10 cellular contexts compared by ENCODE assay signal in the genomic region with DNA sequence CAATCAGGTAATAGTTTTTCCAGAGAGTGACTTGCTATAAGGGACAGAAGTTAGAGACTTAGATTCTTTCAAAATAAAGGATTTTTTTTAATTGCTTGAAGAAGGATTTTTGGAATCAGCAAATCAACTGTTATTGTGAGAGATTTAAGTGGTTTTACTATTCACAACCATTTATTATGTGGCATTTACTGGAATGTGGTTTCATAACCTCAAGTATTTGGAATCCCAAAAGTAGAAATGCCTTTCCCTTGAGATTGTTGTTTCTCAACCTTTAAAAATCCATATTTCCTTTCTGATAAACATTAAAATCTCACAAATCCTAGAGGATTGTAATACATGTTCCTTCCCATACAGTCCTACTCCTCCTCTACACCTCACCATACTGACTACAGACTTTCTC. TPM values are rescaled to one million over a fixed set of nuclear protein-coding genes. Genes with fewer than 3 reads are reported as not detected.
DNase-seq lines count a peak whose midpoint lies in the region; ATAC-seq and TF ChIP-seq lines count a peak whose summit lies in the region.
"Had no signal": no experiment of that assay in that cellular context is flagged by ENCODE, and none has a peak within 500 bp of the region (broad histone marks: within the 10 kb centered on the region; RNA-seq: fewer than 3 reads in every experiment).

No MANE protein-coding gene starts in this region.

- H3K36me3 Mint-ChIP-seq in HFFc6 (ENCODE audit: low read depth): peaks cover 42% of the 10 kb centered on the region

- peak overlapping the region; percentile 68 for H3K4me3 ChIP-seq in adipocyte (ENCODE audit: low read length)
- no peak overlapping the region for H3K4me3 ChIP-seq in left lung

- peak overlapping the region; percentile 54 to 100 for H3K27ac ChIP-seq in left lung

- H3K4me1 Mint-ChIP-seq in HFFc6 (ENCODE audit: low read depth): peaks cover 66% of the 10 kb centered on the region

- no peaks in the 10 kb centered on the region for H3K27me3 ChIP-seq in adipocyte (replicated peaks; ENCODE audit: control insufficient read depth, insufficient read depth, low read length)
- no peaks in the 10 kb centered on the region for H3K27me3 ChIP-seq in left lung

- no peak for TF ChIP-seq CTCF in HFFc6 (IDR thresholded peaks at IDR 0.05)
- no peak for TF ChIP-seq CTCF in left lung (IDR thresholded peaks at IDR 0.05)

- no peak for ATAC-seq in left lung

- peaks cover 6% of the 10 kb centered on the region for H3K27me3 Mint-ChIP-seq in HFFc6 (ENCODE audit: insufficient read depth)

- no peaks in the 10 kb centered on the region for H3K9me3 Mint-ChIP-seq in HFFc6

- H3K4me3 Mint-ChIP-seq in HFFc6: peak overlapping the region; percentile 60

- H3K4me1 ChIP-seq in adipocyte (ENCODE audit: control insufficient read depth, insufficient read depth, low read length) (peaks cover 56% of the 10 kb centered on the region), left lung (peaks cover 28 to 88% of the 10 kb centered on the region in 2 donors)

- H3K27ac Mint-ChIP-seq in HFFc6: peak overlapping the region; percentile 57; the same call in 1 of the 2 replicates

- peak; percentile 57 for DNase-seq in AG08395 (ENCODE audit: low spot score)
- DNase-seq in HFFc6: peak; percentile 35
- peak; percentile 79 for DNase-seq in adipocyte (ENCODE audit: low read depth)
- DNase-seq in left lung: no peak
- no peak for DNase-seq in Kasumi-1 (lab: John Stamatoyannopoulos, UW)
- no peak for DNase-seq in DMS153 treated with DMSO at 0.1 percent for 48 hours (lab: John Stamatoyannopoulos, UW; ENCODE audit: unreplicated experiment)
- DNase-seq in NCI-H187 (lab: John Stamatoyannopoulos, UW): no peak
- DNase-seq in LoVo (ENCODE audit: low spot score): no peak
- DNase-seq: DMS 273 treated with DMSO at 0.1 percent for 48 hours, NCI-H1092 had no signal

- intact Hi-C loops in left lung (cut with DNase I): no loop called here

- H3K9me3 ChIP-seq in adipocyte (ENCODE audit: control insufficient read depth, low read length) (no peaks in the 10 kb centered on the region), left lung (no peaks in the 10 kb centered on the region)

- H3K36me3 ChIP-seq in adipocyte (ENCODE audit: control insufficient read depth, insufficient read depth, low read length, severe bottlenecking) (peaks cover 15% of the 10 kb centered on the region), left lung (peaks cover 0 to 13% of the 10 kb centered on the region in 2 donors)

- peak overlapping the region; percentile 59 for H3K9ac ChIP-seq in adipocyte (ENCODE audit: low read length)

RNA-seq across cellular contexts. Expression of gene TANK, which starts 5.0 kb away (rescaled TPM):
- 10 to 100 TPM; 28.9 to 38.9 (median 36.5) TPM for total RNA-seq in HFFc6 (2021; fragmentation: NEBNext Ultra II Directional; extraction: Animal tissue kit (Norgen Biotek cat#: 25700))
- total RNA-seq in left lung: 10 to 100 TPM; 53.7 to 75.7 TPM

Comparison
In these comparisons a context has a peak if more than half of its experiments do, and no peak if none do; other contexts are left out.
1. DNase-seq: peak in AG08395 (single experiment), HFFc6 (single experiment) and adipocyte (single experiment); none in left lung (0 of 2), Kasumi-1 (0 of 2), DMS153 treated with DMSO at 0.1 percent for 48 hours (single experiment), NCI-H187 (0 of 2) and LoVo (single experiment).